Comparison of ENCODE assay signal across 19 cellular contexts in genomic region chr15:94587071-94587470, GRCh38.
DNase-seq lines count a peak whose midpoint lies in the region; ATAC-seq and TF ChIP-seq lines count a peak whose summit lies in the region.
"Had no signal": no experiment of that assay in that cellular context is flagged by ENCODE, and none has a peak within 500 bp of the region (broad histone marks: within the 10 kb centered on the region; RNA-seq: fewer than 3 reads in every experiment).

No MANE protein-coding gene starts in this region.

- H2BK120ac ChIP-seq in mesenchymal stem cell (ENCODE audit: low read depth, low read length) = no peak overlapping the region

- H3K36me3 ChIP-seq in mesenchymal stem cell (ENCODE audit: control insufficient read depth in 1 of 2, insufficient read depth in 2 of 2, low read depth in 1 of 2, low read length in 2 of 2) (no peaks in the 10 kb centered on the region), neural progenitor cell (no peaks in the 10 kb centered on the region), right lobe of liver (no peaks in the 10 kb centered on the region)
- H3K36me3 ChIP-seq: BLaER1, HAP-1 had no signal

- DNase-seq in left ventricle myocardium superior (no peak), cardiac septum (ENCODE audit: low spot score) (no peak), mesenchymal stem cell (peak; percentile 13), neural progenitor cell (ENCODE audit: low spot score) (no peak), right lobe of liver (no peak), germinal center (ENCODE audit: low spot score) (no peak)
- DNase-seq in activated CD4-positive, alpha-beta T cell treated with anti-CD3 and anti-CD28 coated beads, Interleukin-2, amount 50 U/mL, for 1 hour = no peak
- DNase-seq: Caco-2; CD4-positive, CD25-positive, alpha-beta regulatory T cell; CD8-positive, alpha-beta T cell; DMS153; DND-41; GOT3; HFFc6 had no signal

- no peaks in the 10 kb centered on the region for H3K4me1 ChIP-seq in mesenchymal stem cell (ENCODE audit: control insufficient read depth, insufficient read depth, low read depth, low read length)
- no peaks in the 10 kb centered on the region for H3K4me1 ChIP-seq in neural progenitor cell
- no peaks in the 10 kb centered on the region for H3K4me1 ChIP-seq in right lobe of liver
- H3K4me1 ChIP-seq: Caco-2, HAP-1 had no signal

- no peak overlapping the region for H2BK12ac ChIP-seq in mesenchymal stem cell (ENCODE audit: low read length in 2 of 2)

- no peak overlapping the region for H2BK5ac ChIP-seq in mesenchymal stem cell (ENCODE audit: low read depth, low read length, poor library complexity, severe bottlenecking)

- no peak overlapping the region for H3K4me3 Mint-ChIP-seq in neural progenitor cell
- H3K4me3 Mint-ChIP-seq: B cell; CD4-positive, CD25-positive, alpha-beta regulatory T cell; CD8-positive, alpha-beta T cell; HFFc6 had no signal

- no peaks in the 10 kb centered on the region for H3K9me3 Mint-ChIP-seq in neural progenitor cell
- H3K9me3 Mint-ChIP-seq: CD8-positive, alpha-beta T cell had no signal

- no peaks in the 10 kb centered on the region for H3K36me3 Mint-ChIP-seq in neural progenitor cell
- H3K36me3 Mint-ChIP-seq: CD4-positive, CD25-positive, alpha-beta regulatory T cell; CD8-positive, alpha-beta T cell had no signal

- H2AFZ ChIP-seq in mesenchymal stem cell (ENCODE audit: low read depth, low read length) = no peak overlapping the region
- H2AFZ ChIP-seq in neural progenitor cell (replicated peaks) = peak overlapping the region; percentile 29

- ATAC-seq in left ventricle myocardium superior = peak; percentile 63
- ATAC-seq in right lobe of liver = no peak
- ATAC-seq: CD8-positive, alpha-beta T cell had no signal

- H3F3A ChIP-seq in neural progenitor cell (ENCODE audit: low read depth) = no peaks in the 10 kb centered on the region

- no peak overlapping the region for H3K18ac ChIP-seq in mesenchymal stem cell (ENCODE audit: low read depth in 1 of 2, low read length in 2 of 2)

- peaks cover 3% of the 10 kb centered on the region for H3K4me1 Mint-ChIP-seq in neural progenitor cell

- intact Hi-C loops in left ventricle myocardium superior (cut with micrococcal nuclease) (no loop called here), cardiac septum (cut with DNase I) (loop anchor here (10.0 kb wide), 1 partner anchor 438 kb away; no protein-coding TSS in a partner anchor), right lobe of liver (cut with DNase I) (no loop called here)

- H3K9ac ChIP-seq in mesenchymal stem cell (ENCODE audit: low read length) (no peak overlapping the region), neural progenitor cell (no peak overlapping the region)
- H3K9ac ChIP-seq: BLaER1 had no signal

- no peak overlapping the region for H3K23ac ChIP-seq in mesenchymal stem cell (ENCODE audit: low read length in 2 of 2)

- H3K27ac ChIP-seq in mesenchymal stem cell (ENCODE audit: low read length, poor library complexity, severe bottlenecking) = no peak overlapping the region
- H3K27ac ChIP-seq in neural progenitor cell = no peak overlapping the region
- no peak overlapping the region for H3K27ac ChIP-seq in right lobe of liver
- H3K27ac ChIP-seq: 22Rv1, BLaER1, C4-2B had no signal

- no peak overlapping the region for H4K91ac ChIP-seq in mesenchymal stem cell (ENCODE audit: low read length)

- H3K27me3 ChIP-seq in mesenchymal stem cell (ENCODE audit: control insufficient read depth in 1 of 2, insufficient read depth in 1 of 2, low read length in 2 of 2) (no peaks in the 10 kb centered on the region), neural progenitor cell (no peaks in the 10 kb centered on the region), right lobe of liver (no peaks in the 10 kb centered on the region)

- TF ChIP-seq CTCF in neural progenitor cell (IDR thresholded peaks at IDR 0.05) = no peak
- TF ChIP-seq CTCF in right lobe of liver (IDR thresholded peaks at IDR 0.05) = no peak

- no peak overlapping the region for H2BK15ac ChIP-seq in mesenchymal stem cell (ENCODE audit: low read depth, poor library complexity, severe bottlenecking)

- no peak overlapping the region for H3K4me3 ChIP-seq in mesenchymal stem cell (ENCODE audit: insufficient read depth in 1 of 2, low read depth in 1 of 2, low read length in 2 of 2)
- H3K4me3 ChIP-seq in neural progenitor cell = no peak overlapping the region
- no peak overlapping the region for H3K4me3 ChIP-seq in right lobe of liver
- H3K4me3 ChIP-seq: BLaER1, HAP-1 had no signal

- H3K4me2 ChIP-seq in mesenchymal stem cell (ENCODE audit: low read length, poor library complexity, severe bottlenecking) = no peak overlapping the region
- no peak overlapping the region for H3K4me2 ChIP-seq in neural progenitor cell
- H3K4me2 ChIP-seq: BLaER1 had no signal

- no peaks in the 10 kb centered on the region for H4K20me1 ChIP-seq in neural progenitor cell (ENCODE audit: low read depth)
- H4K20me1 ChIP-seq: BLaER1 had no signal

- H3K27me3 Mint-ChIP-seq in neural progenitor cell (ENCODE audit: insufficient read depth, low read depth) = peaks cover 7% of the 10 kb centered on the region

- H3K9me3 ChIP-seq in mesenchymal stem cell (ENCODE audit: control insufficient read depth, low read length) (no peaks in the 10 kb centered on the region), neural progenitor cell (ENCODE audit: low read depth) (no peaks in the 10 kb centered on the region), right lobe of liver (no peaks in the 10 kb centered on the region)
- H3K9me3 ChIP-seq: BLaER1, Caco-2, HAP-1 had no signal

- H3K79me2 ChIP-seq in neural progenitor cell (ENCODE audit: low read depth) = no peaks in the 10 kb centered on the region

- H2AK5ac ChIP-seq in mesenchymal stem cell (ENCODE audit: low read length, severe bottlenecking) = no peak overlapping the region

- no peak overlapping the region for H3K14ac ChIP-seq in mesenchymal stem cell (ENCODE audit: low read length in 2 of 2)

- no peaks in the 10 kb centered on the region for H3K79me1 ChIP-seq in mesenchymal stem cell (replicated peaks; ENCODE audit: low read length, poor library complexity, severe bottlenecking)

- WGBS in mesenchymal stem cell = 91% methylated on average over 1 of the region's 1 CpG
- WGBS in right lobe of liver (ENCODE audit: insufficient coverage, low coverage, low lambda C conversion rate, missing lambda C conversion rate) = 60% methylated on average over 1 of the region's 1 CpG

- no peak overlapping the region for H3K27ac Mint-ChIP-seq in neural progenitor cell
- H3K27ac Mint-ChIP-seq: B cell; CD8-positive, alpha-beta T cell; HFFc6 had no signal

- H3K4ac ChIP-seq in mesenchymal stem cell (ENCODE audit: low read depth in 1 of 2, low read length in 2 of 2) = no peak overlapping the region

- H4K8ac ChIP-seq in mesenchymal stem cell (ENCODE audit: low read length) = no peak overlapping the region

- no peak for TF ChIP-seq POLR2A in right lobe of liver (IDR thresholded peaks at IDR 0.05)
